Comparison of ENCODE assay signal across 20 cellular contexts in genomic region chr5:136001531-136001930, GRCh38. TPM values are rescaled to one million over a fixed set of nuclear protein-coding genes. Genes with fewer than 3 reads are reported as not detected.
A peak's percentile ranks its signal among the peaks of the same experiment; 100 is the strongest.
DNase-seq lines count a peak whose midpoint lies in the region; ATAC-seq, FAIRE-seq and TF ChIP-seq lines count a peak whose summit lies in the region.
"Had no signal": no experiment of that assay in that cellular context is flagged by ENCODE, and none has a peak within 500 bp of the region (broad histone marks: within the 10 kb centered on the region; RNA-seq: fewer than 3 reads in every experiment).

No MANE protein-coding gene starts in this region.

- H3K36me3 ChIP-seq in HepG2 (replicated peaks in 1 of 2; ENCODE audit: control insufficient read depth in 1 of 2, insufficient read depth in 2 of 2, low read length in 2 of 2) = no peaks in the 10 kb centered on the region

- CTCF ChIA-PET in HepG2 (lab: Yijun Ruan, JAX; ENCODE audit: low intra/inter-chr PET ratio, low total read pairs) = no interaction called here
- CTCF ChIA-PET in activated CD8-positive, alpha-beta T cell treated with anti-CD3 and anti-CD28 coated beads for 36 hours (lab: Charles Lee) = interaction anchor here (0.9 to 1.2 kb wide), 2 partner anchors 24 kb away, joined by 3 read pairs; no protein-coding TSS in a partner anchor

- POLR2A ChIA-PET in HepG2 (lab: Yijun Ruan, JAX) = interaction anchor here (1.5 kb wide), 1 partner anchor 28 kb away, joined by 3 read pairs; no protein-coding TSS in a partner anchor
- POLR2A ChIA-PET in activated CD8-positive, alpha-beta T cell treated with anti-CD3 and anti-CD28 coated beads for 36 hours (lab: Charles Lee) = no interaction called here

- no TSS peak for BruUV-seq in HepG2 (replicated peaks; lab: Mats Ljungman, UMichigan)

- no peak overlapping the region for H3K9ac ChIP-seq in HepG2 (ENCODE audit: insufficient read depth, low read depth, low read length)

- H3K9me3 ChIP-seq in HepG2 (ENCODE audit: low read length) = no peaks in the 10 kb centered on the region

- intact Hi-C loops in HepG2 (cut with micrococcal nuclease; ENCODE audit: unreplicated experiment) = no loop called here
- intact Hi-C loops in activated CD8-positive, alpha-beta T cell treated with anti-CD3 and anti-CD28 coated beads for 36 hours (cut with micrococcal nuclease) = no loop called here

- H2AFZ ChIP-seq in HepG2 (ENCODE audit: low read length) = no peak overlapping the region

- no peaks in the 10 kb centered on the region for H3K9me3 Mint-ChIP-seq in activated CD8-positive, alpha-beta T cell treated with anti-CD3 and anti-CD28 coated beads for 36 hours
- H3K9me3 Mint-ChIP-seq: activated CD4-positive, alpha-beta memory T cell treated with anti-CD3 and anti-CD28 coated beads for 36 hours; activated naive CD4-positive, alpha-beta T cell treated with anti-CD3 and anti-CD28 coated beads, Interleukin-2, amount 10 ng/mL, durations not matched to agents 7 days and 5 days; CD4-positive, alpha-beta T cell; T-helper 1 cell treated with Interleukin-12 subunit alpha and Interleukin-12 subunit beta and Interleukin-4 antibody, amounts not matched to agents 30 μg/mL and 1 μg/mL, for 36 hours had no signal

- in situ Hi-C loops in HepG2 (cut with HindIII; ENCODE audit: extremely low pct_ligation_motif_present, low pct_unique_long_range_greater_than_20kb) = no loop called here

- 0 out of 2 replicates have a peak overlapping the region, but pooled peaks have one; percentile 6 for H3K4me2 ChIP-seq in HepG2 (ENCODE audit: low read depth, low read length)

- no peak overlapping the region for H3K27ac ChIP-seq in HepG2 (ENCODE audit: extremely low read length, insufficient read depth, low read length)

- no peaks in the 10 kb centered on the region for H3K27me3 ChIP-seq in HepG2 (ENCODE audit: control insufficient read depth in 1 of 2, insufficient read depth in 2 of 2, low read length in 2 of 2)

- H3K4me3 Mint-ChIP-seq in activated CD8-positive, alpha-beta T cell treated with anti-CD3 and anti-CD28 coated beads for 36 hours = no peak overlapping the region
- H3K4me3 Mint-ChIP-seq: activated CD4-positive, alpha-beta memory T cell treated with anti-CD3 and anti-CD28 coated beads for 36 hours; activated naive CD4-positive, alpha-beta T cell treated with anti-CD3 and anti-CD28 coated beads, Interleukin-2, amount 10 ng/mL, durations not matched to agents 7 days and 5 days; CD4-positive, alpha-beta T cell; T-helper 1 cell treated with Interleukin-12 subunit alpha and Interleukin-12 subunit beta and Interleukin-4 antibody, amounts not matched to agents 30 μg/mL and 1 μg/mL, for 36 hours had no signal

- 74% methylated on average over 4 of the region's 4 CpGs for WGBS in HepG2 (ENCODE audit: low lambda C conversion rate)

- H3K27me3 Mint-ChIP-seq in activated CD8-positive, alpha-beta T cell treated with anti-CD3 and anti-CD28 coated beads for 36 hours = peaks cover 6% of the 10 kb centered on the region
- H3K27me3 Mint-ChIP-seq: activated CD4-positive, alpha-beta memory T cell treated with anti-CD3 and anti-CD28 coated beads for 36 hours had no signal

- no peaks in the 10 kb centered on the region for H4K20me1 ChIP-seq in HepG2 (ENCODE audit: insufficient read depth, low read length)

- H3K36me3 Mint-ChIP-seq in activated CD8-positive, alpha-beta T cell treated with anti-CD3 and anti-CD28 coated beads for 36 hours (ENCODE audit: low read depth) = no peaks in the 10 kb centered on the region
- H3K36me3 Mint-ChIP-seq: activated CD4-positive, alpha-beta memory T cell treated with anti-CD3 and anti-CD28 coated beads for 36 hours; activated naive CD4-positive, alpha-beta T cell treated with anti-CD3 and anti-CD28 coated beads, Interleukin-2, amount 10 ng/mL, durations not matched to agents 7 days and 5 days had no signal

- no peak for TF ChIP-seq RAD21 in HepG2 (CRISPR knock-in tag; IDR thresholded peaks at IDR 0.05)

- TF ChIP-seq EP300 in HepG2 (IDR thresholded peaks at IDR 0.05; ENCODE audit: low read depth in 2 of 2, low read length in 2 of 2) (no peak), HepG2 (CRISPR knock-in tag; IDR thresholded peaks at IDR 0.05; ENCODE audit: borderline replicate concordance) (no peak)

- no peak for TF ChIP-seq CTCF in HepG2 (CRISPR knock-in tag; IDR thresholded peaks at IDR 0.05)
- no peak for TF ChIP-seq CTCF in activated CD8-positive, alpha-beta T cell treated with anti-CD3 and anti-CD28 coated beads for 36 hours (IDR thresholded peaks at IDR 0.05)

- H3K4me1 ChIP-seq in HepG2 (ENCODE audit: insufficient read depth, low read length) = peaks cover 37% of the 10 kb centered on the region

- H3K27ac Mint-ChIP-seq in activated CD8-positive, alpha-beta T cell treated with anti-CD3 and anti-CD28 coated beads for 36 hours = no peak overlapping the region
- H3K27ac Mint-ChIP-seq: activated CD4-positive, alpha-beta memory T cell treated with anti-CD3 and anti-CD28 coated beads for 36 hours; activated naive CD4-positive, alpha-beta T cell treated with anti-CD3 and anti-CD28 coated beads, Interleukin-2, amount 10 ng/mL, durations not matched to agents 7 days and 5 days; CD4-positive, alpha-beta T cell; T-helper 1 cell treated with Interleukin-12 subunit alpha and Interleukin-12 subunit beta and Interleukin-4 antibody, amounts not matched to agents 30 μg/mL and 1 μg/mL, for 36 hours had no signal

- DNase-seq in AML-193 (lab: John Stamatoyannopoulos, UW) = peak; percentile 57 to 68
- peak; percentile 66 to 73 for DNase-seq in NOMO-1 (lab: John Stamatoyannopoulos, UW; ENCODE audit: unreplicated experiment in 2 of 2)
- peak; percentile 92 for DNase-seq in dedifferentiated amniotic fluid mesenchymal stem cell (ENCODE audit: extremely low spot score)
- no peak for DNase-seq in HepG2 (ENCODE audit: low spot score)
- DNase-seq in NCI-H1105 treated with DMSO at 0.1 percent for 48 hours (lab: John Stamatoyannopoulos, UW) = no peak
- DNase-seq in stimulated activated CD4-positive, alpha-beta T cell treated with anti-CD3 and anti-CD28 coated beads, Interleukin-2, amount 100 ng/mL, for 24 hours = no peak
- DNase-seq in activated naive CD4-positive, alpha-beta T cell treated with anti-CD3 and anti-CD28 coated beads, Interleukin-2, amount 50 U/mL, for 16 hours = no peak
- no peak for DNase-seq in activated CD8-positive, alpha-beta T cell treated with anti-CD3 and anti-CD28 coated beads for 36 hours
- DNase-seq: activated CD4-positive, alpha-beta memory T cell treated with anti-CD3 and anti-CD28 coated beads for 36 hours; activated naive CD4-positive, alpha-beta T cell treated with anti-CD3 and anti-CD28 coated beads, Interleukin-2, amount 10 ng/mL, durations not matched to agents 7 days and 5 days; CD4-positive, alpha-beta T cell; GDM1; NCI-H187; NCI-H748 treated with DMSO at 0.1 percent for 48 hours; stimulated activated CD4-positive, alpha-beta T cell treated with anti-CD3 and anti-CD28 coated beads, Interleukin-4, amount 100 ng/mL, for 24 hours; stimulated activated naive CD8-positive, alpha-beta T cell treated with anti-CD3 and anti-CD28 coated beads, Interleukin-15, Interleukin-2, amounts not matched to agents 100 U/mL and 50 U/mL, for 24 hours had no signal

- no peak for FAIRE-seq in HepG2 (lab: Jason Lieb, UNC)

- no peak for TF ChIP-seq POLR2A in HepG2 (IDR thresholded peaks at IDR 0.05; ENCODE audit: insufficient read depth in 1 of 2, low read depth in 2 of 2, low read length in 2 of 2)

- no peaks in the 10 kb centered on the region for H3K4me1 Mint-ChIP-seq in activated CD8-positive, alpha-beta T cell treated with anti-CD3 and anti-CD28 coated beads for 36 hours (ENCODE audit: low read depth)
- H3K4me1 Mint-ChIP-seq: activated naive CD4-positive, alpha-beta T cell treated with anti-CD3 and anti-CD28 coated beads, Interleukin-2, amount 10 ng/mL, durations not matched to agents 7 days and 5 days had no signal

- H3K4me3 ChIP-seq in HepG2 (replicated peaks in 1 of 3; ENCODE audit: insufficient read depth in 1 of 3, low read depth in 2 of 3, low read length in 3 of 3) = no peak overlapping the region

- ATAC-seq in HepG2 = no peak
- no peak for ATAC-seq in activated CD8-positive, alpha-beta T cell treated with anti-CD3 and anti-CD28 coated beads for 36 hours
- ATAC-seq: esophagus mucosa; stimulated activated naive CD8-positive, alpha-beta T cell treated with anti-CD3 and anti-CD28 coated beads, Interleukin-15, Interleukin-2, amounts not matched to agents 100 U/mL and 50 U/mL, for 24 hours had no signal

- H3K79me2 ChIP-seq in HepG2 (ENCODE audit: insufficient read depth, low read length) = no peaks in the 10 kb centered on the region

RNA-seq across cellular contexts. Expression of gene TGFBI, which starts 27.3 kb away (rescaled TPM):
- total RNA-seq in HepG2 (2016; rRNA removed; fragmentation: Illumina TruSeq; extraction: Trizol) = 138 and 275 TPM in 2 replicates
- total RNA-seq in HepG2 (2016; cell fraction: cytosol; rRNA removed; fragmentation: Illumina TruSeq; extraction: Trizol; ENCODE audit: low read depth) = 50.3 and 55.8 TPM in 2 replicates
- total RNA-seq in HepG2 (2016; cell fraction: insoluble cytoplasmic fraction; rRNA removed; fragmentation: Illumina TruSeq; extraction: Trizol) = 131 and 276 TPM in 2 replicates
- 113 and 131 TPM in 2 replicates for total RNA-seq in HepG2 (2016; cell fraction: membrane; rRNA removed; fragmentation: Illumina TruSeq; extraction: Trizol)
- total RNA-seq in HepG2 (2016; cell fraction: nucleus; rRNA removed; fragmentation: Illumina TruSeq; extraction: Trizol) = 247 and 314 TPM in 2 replicates
- polyA plus RNA-seq in HepG2 (2011; rRNA removed) = 441 and 457 TPM in 2 replicates
- polyA plus RNA-seq in HepG2 (2011; cell fraction: cytosol; rRNA removed) = 304 and 337 TPM in 2 replicates
- polyA plus RNA-seq in HepG2 (2011; cell fraction: nucleus; rRNA removed) = 658 and 897 TPM in 2 replicates
- polyA plus RNA-seq in HepG2 (2012) = 309 and 371 TPM in 2 replicates
- 43.1 and 46.7 TPM in 2 replicates for polyA plus RNA-seq in HepG2 (2016; cell fraction: cytosol; fragmentation: Illumina TruSeq; extraction: Trizol; ENCODE audit: low read depth)
- polyA plus RNA-seq in HepG2 (2016; cell fraction: insoluble cytoplasmic fraction; fragmentation: Illumina TruSeq; extraction: Trizol; ENCODE audit: low read depth) = 120 and 134 TPM in 2 replicates
- polyA plus RNA-seq in HepG2 (2016; cell fraction: membrane; fragmentation: Illumina TruSeq; extraction: Trizol; ENCODE audit: low read depth) = 83.1 and 98.3 TPM in 2 replicates
- polyA plus RNA-seq in HepG2 (2016; cell fraction: nucleus; fragmentation: Illumina TruSeq; extraction: Trizol; ENCODE audit: insufficient read depth, low read depth) = 385 and 414 TPM in 2 replicates
- polyA minus RNA-seq in HepG2 (2011; rRNA and poly(A)+ RNA removed; ENCODE audit: low replicate concordance) = 25.5 and 364 TPM in 2 replicates
- 249 and 302 TPM in 2 replicates for polyA minus RNA-seq in HepG2 (2011; cell fraction: cytosol; rRNA and poly(A)+ RNA removed)
- 204 and 216 TPM in 2 replicates for polyA minus RNA-seq in HepG2 (2011; cell fraction: nucleus; rRNA and poly(A)+ RNA removed)
- total RNA-seq in activated CD8-positive, alpha-beta T cell treated with anti-CD3 and anti-CD28 coated beads for 36 hours = not detected

RNA-seq across cellular contexts. Expression of gene LECT2, which starts 46.7 kb away (rescaled TPM):
- total RNA-seq in HepG2 (2016; rRNA removed; fragmentation: Illumina TruSeq; extraction: Trizol) = not detected in 2 replicates
- not detected in 2 replicates for total RNA-seq in HepG2 (2016; cell fraction: cytosol; rRNA removed; fragmentation: Illumina TruSeq; extraction: Trizol; ENCODE audit: low read depth)
- total RNA-seq in HepG2 (2016; cell fraction: insoluble cytoplasmic fraction; rRNA removed; fragmentation: Illumina TruSeq; extraction: Trizol) = 0.11 and 0.27 TPM in 2 replicates
- not detected in 2 replicates for total RNA-seq in HepG2 (2016; cell fraction: membrane; rRNA removed; fragmentation: Illumina TruSeq; extraction: Trizol)
- total RNA-seq in HepG2 (2016; cell fraction: nucleus; rRNA removed; fragmentation: Illumina TruSeq; extraction: Trizol) = not detected in 2 replicates
- not detected in 2 replicates for polyA plus RNA-seq in HepG2 (2011; rRNA removed)
- polyA plus RNA-seq in HepG2 (2011; cell fraction: cytosol; rRNA removed) = not detected in 2 replicates
- 0.26 TPM in 1 of 2 replicates, not detected in the other for polyA plus RNA-seq in HepG2 (2011; cell fraction: nucleus; rRNA removed)
- polyA plus RNA-seq in HepG2 (2012) = 1.2 and 1.7 TPM in 2 replicates
- polyA plus RNA-seq in HepG2 (2016; cell fraction: cytosol; fragmentation: Illumina TruSeq; extraction: Trizol; ENCODE audit: low read depth) = not detected in 2 replicates
- polyA plus RNA-seq in HepG2 (2016; cell fraction: insoluble cytoplasmic fraction; fragmentation: Illumina TruSeq; extraction: Trizol; ENCODE audit: low read depth) = not detected in 2 replicates
- polyA plus RNA-seq in HepG2 (2016; cell fraction: membrane; fragmentation: Illumina TruSeq; extraction: Trizol; ENCODE audit: low read depth) = not detected in 2 replicates
- not detected in 2 replicates for polyA plus RNA-seq in HepG2 (2016; cell fraction: nucleus; fragmentation: Illumina TruSeq; extraction: Trizol; ENCODE audit: insufficient read depth, low read depth)
- polyA minus RNA-seq in HepG2 (2011; rRNA and poly(A)+ RNA removed; ENCODE audit: low replicate concordance) = not detected in 2 replicates
- polyA minus RNA-seq in HepG2 (2011; cell fraction: cytosol; rRNA and poly(A)+ RNA removed) = not detected in 2 replicates
- not detected in 2 replicates for polyA minus RNA-seq in HepG2 (2011; cell fraction: nucleus; rRNA and poly(A)+ RNA removed)
- total RNA-seq in activated CD8-positive, alpha-beta T cell treated with anti-CD3 and anti-CD28 coated beads for 36 hours = not detected
- total RNA-seq: activated CD4-positive, alpha-beta memory T cell treated with anti-CD3 and anti-CD28 coated beads for 36 hours; CD4-positive, alpha-beta T cell; esophagus mucosa; mucosa of gallbladder; pulmonary artery endothelial cell had no signal

Comparison
In these comparisons a context has a peak if more than half of its experiments do, and no peak if none do; other contexts are left out.
1. DNase-seq: peak in AML-193 (2 of 2), NOMO-1 (2 of 2) and dedifferentiated amniotic fluid mesenchymal stem cell (single experiment); none in HepG2 (single experiment), NCI-H1105 treated with DMSO at 0.1 percent for 48 hours (single experiment), stimulated activated CD4-positive, alpha-beta T cell treated with anti-CD3 and anti-CD28 coated beads, Interleukin-2, amount 100 ng/mL, for 24 hours (0 of 2), activated naive CD4-positive, alpha-beta T cell treated with anti-CD3 and anti-CD28 coated beads, Interleukin-2, amount 50 U/mL, for 16 hours (single experiment) and activated CD8-positive, alpha-beta T cell treated with anti-CD3 and anti-CD28 coated beads for 36 hours (single experiment).
2. RNA of gene TGFBI, which starts 27.3 kb away (total RNA-seq): 50.3 to 314 TPM in HepG2; not detected in activated CD8-positive, alpha-beta T cell treated with anti-CD3 and anti-CD28 coated beads for 36 hours; every median in the first group is over 10 times any median in the second.